In the genomic region with DNA sequence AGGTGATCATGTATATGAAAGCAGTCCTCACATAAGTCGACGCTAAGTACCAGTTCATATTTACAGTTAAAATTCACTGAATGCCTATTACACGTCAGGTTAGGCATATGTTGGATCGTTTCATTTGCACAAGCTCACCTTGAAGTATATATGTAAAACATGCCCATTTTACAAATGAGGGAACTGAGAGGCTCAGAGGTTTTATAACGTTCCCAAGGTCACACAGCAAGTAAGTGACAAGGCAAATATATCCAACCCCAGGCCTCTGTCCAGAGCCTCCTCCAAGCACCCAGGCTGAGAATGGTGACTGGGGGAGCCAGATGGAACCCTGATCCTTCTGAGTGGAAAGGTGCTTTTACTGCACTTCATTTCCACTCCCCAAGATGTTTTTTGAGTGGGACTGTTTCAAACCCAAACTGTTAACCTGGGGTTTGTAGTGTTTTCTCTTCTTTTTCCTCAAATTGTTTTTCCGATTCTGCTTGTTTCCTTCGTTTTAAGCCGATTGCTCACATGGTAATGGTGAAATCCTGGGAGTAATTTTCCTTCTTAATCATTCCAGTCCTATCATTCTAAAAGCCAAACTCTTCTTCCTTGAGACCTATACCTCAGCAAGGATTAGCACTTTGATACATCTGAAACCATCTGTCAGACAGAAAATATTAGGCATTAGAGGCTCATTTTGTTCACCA, we compare ENCODE assay signal across 8 cellular contexts. TPM values are rescaled to one million over a fixed set of nuclear protein-coding genes. Genes with fewer than 3 reads are reported as not detected.
DNase-seq lines count a peak whose midpoint lies in the region; ATAC-seq and TF ChIP-seq lines count a peak whose summit lies in the region.

No MANE protein-coding gene starts in this region.

- no peaks in the 10 kb centered on the region for H3K9me3 ChIP-seq in Karpas-422 (ENCODE audit: low read length)

- no peaks in the 10 kb centered on the region for H3K9me2 ChIP-seq in Karpas-422 (replicated peaks; ENCODE audit: insufficient read depth, low read length)

- H3K4me2 ChIP-seq in Karpas-422 (ENCODE audit: low read depth, low read length, poor library complexity, severe bottlenecking), result peak overlapping the region; percentile 78

- peak overlapping the region; percentile 57; the same call in 1 of the 2 replicates for H2AFZ ChIP-seq in Karpas-422 (ENCODE audit: low read length)

- H3K4me3 ChIP-seq in Karpas-422 (ENCODE audit: low read length), result peak overlapping the region; percentile 81
- H3K4me3 ChIP-seq in choroid plexus epithelial cell (ENCODE audit: low read depth, low read length), result peak overlapping the region; percentile 92

- TF ChIP-seq CTCF in GM13977 (IDR thresholded peaks at IDR 0.05; ENCODE audit: extremely low read depth, insufficient read depth, missing control alignments), result no peak
- TF ChIP-seq CTCF in choroid plexus epithelial cell (conservative IDR thresholded peaks at IDR 0.05; ENCODE audit: low read depth, low read length), result no peak
- TF ChIP-seq CTCF in nephron (IDR thresholded peaks at IDR 0.05; ENCODE audit: unreplicated experiment in 3 of 3), result no peak

- H3K4me1 Mint-ChIP-seq in nephron, result peaks cover 23% of the 10 kb centered on the region

- H3K27ac ChIP-seq in Karpas-422 (ENCODE audit: low read length), result peak overlapping the region; percentile 84

- peak overlapping the region; percentile 88 to 100 (median 94) for H3K4me3 Mint-ChIP-seq in nephron

- no peaks in the 10 kb centered on the region for H4K20me1 ChIP-seq in Karpas-422 (ENCODE audit: insufficient read depth, low read depth, low read length)

- peaks cover 36% of the 10 kb centered on the region for H3K4me1 ChIP-seq in Karpas-422 (ENCODE audit: low read length)

- DNase-seq in GM13977 (ENCODE audit: low spot score) (peak; percentile 24), Karpas-422 (no peak), choroid plexus epithelial cell (ENCODE audit: low read depth) (no peak), SHP77 (lab: John Stamatoyannopoulos, UW) (no peak), HCEC 1CT (no peak)

- no peaks in the 10 kb centered on the region; the same call in 1 of the 2 replicates for H3K36me3 ChIP-seq in Karpas-422 (ENCODE audit: insufficient read depth, low read length)

- peaks cover 31% of the 10 kb centered on the region for H3K79me2 ChIP-seq in Karpas-422 (ENCODE audit: low read length)

- H3K9ac ChIP-seq in Karpas-422 (ENCODE audit: low read length), result peak overlapping the region; percentile 84

- H3K27me3 ChIP-seq in Karpas-422 (ENCODE audit: low read length), result no peaks in the 10 kb centered on the region

- H3K27ac Mint-ChIP-seq in nephron, result peak overlapping the region; percentile 91 to 98 (median 96)

- H3K9me3 Mint-ChIP-seq in nephron, result no peaks in the 10 kb centered on the region

- in situ Hi-C loops in GM13977 (cut with MboI; ENCODE audit: low pct_unique_long_range_greater_than_20kb, low sequenced_read_pairs, unreplicated experiment), result no loop called here

- no peaks in the 10 kb centered on the region for H3K36me3 Mint-ChIP-seq in nephron (ENCODE audit: low read depth)

- ATAC-seq in HG02571 (IDR thresholded peaks at IDR 0.05; ENCODE audit: unreplicated experiment) (no peak), HG03342 (IDR thresholded peaks at IDR 0.05; ENCODE audit: unreplicated experiment) (no peak)

- peaks cover 5% of the 10 kb centered on the region for H3K27me3 Mint-ChIP-seq in nephron (ENCODE audit: low read depth)

RNA-seq across cellular contexts. Expression of a gene that starts 0.8 kb away (rescaled TPM):
- total RNA-seq in Karpas-422 (2014; rRNA removed; shearing (Covaris generic); ENCODE audit: low replicate concordance), result 53.2 and 85.2 TPM in 2 replicates

RNA-seq across cellular contexts. Expression of a gene that starts 52.0 kb away (rescaled TPM):
- 222 and 271 TPM in 2 replicates for total RNA-seq in Karpas-422 (2014; rRNA removed; shearing (Covaris generic); ENCODE audit: low replicate concordance)
